8 cellular contexts compared by ENCODE assay signal in the genomic region with DNA sequence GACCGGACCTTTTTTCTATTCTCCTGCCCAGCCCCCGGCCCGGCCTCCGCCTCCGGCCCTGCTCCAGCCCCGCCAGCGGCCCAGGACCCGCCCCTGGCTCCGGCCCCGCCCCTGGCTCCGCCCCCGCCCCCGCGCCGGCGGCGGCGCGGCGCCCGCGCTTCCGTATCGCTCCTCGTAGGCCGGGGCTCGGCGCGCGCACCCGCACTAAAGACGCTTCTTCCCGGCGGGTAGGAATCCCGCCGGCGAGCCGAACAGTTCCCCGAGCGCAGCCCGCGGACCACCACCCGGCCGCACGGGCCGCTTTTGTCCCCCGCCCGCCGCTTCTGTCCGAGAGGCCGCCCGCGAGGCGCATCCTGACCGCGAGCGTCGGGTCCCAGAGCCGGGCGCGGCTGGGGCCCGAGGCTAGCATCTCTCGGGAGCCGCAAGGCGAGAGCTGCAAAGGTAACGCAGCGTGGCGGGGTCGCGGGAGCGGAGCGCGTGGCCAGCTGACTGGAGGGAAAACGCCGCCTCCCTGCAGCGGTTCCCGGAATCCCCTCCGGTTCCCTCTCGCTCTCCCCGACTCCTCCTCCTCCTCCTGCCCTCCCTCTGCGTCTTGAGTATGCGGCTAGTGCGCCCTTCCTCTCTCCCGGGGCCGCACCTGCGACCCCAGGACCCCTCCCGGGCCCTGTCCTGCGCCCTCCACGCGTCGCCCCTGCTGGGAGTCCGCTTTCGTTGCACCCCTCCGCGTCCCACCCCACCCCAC.
DNase-seq lines count a peak whose midpoint lies in the region; ATAC-seq and TF ChIP-seq lines count a peak whose summit lies in the region.

TSS of gene IFNAR2 (plus strand) at position 163 of the 742 bp plus-strand sequence. CDS start 11,985 bp downstream, outside the sequence.

- no peaks in the 10 kb centered on the region for H3K9me3 Mint-ChIP-seq in effector memory CD8-positive, alpha-beta T cell
- no peaks in the 10 kb centered on the region for H3K9me3 Mint-ChIP-seq in memory B cell

- ATAC-seq in GM19035 (IDR thresholded peaks at IDR 0.05; ENCODE audit: unreplicated experiment): peak; percentile 75
- ATAC-seq in HG03342 (IDR thresholded peaks at IDR 0.05; ENCODE audit: unreplicated experiment): peak; percentile 60
- peak; percentile 78 for ATAC-seq in effector memory CD8-positive, alpha-beta T cell (replicated peaks)
- peak; percentile 89 for ATAC-seq in memory B cell (ENCODE audit: low read depth)

- DNase-seq in AG09309 (ENCODE audit: low read depth): no peak
- peak; percentile 54 for DNase-seq in NCI-H774 (lab: John Stamatoyannopoulos, UW)
- DNase-seq in activated CD8-positive, alpha-beta memory T cell treated with anti-CD3 and anti-CD28 coated beads for 24 hours: peak; percentile 91
- peak; percentile 46 to 56 (median 55) for DNase-seq in effector memory CD8-positive, alpha-beta T cell
- peak; percentile 65 to 73 for DNase-seq in memory B cell (ENCODE audit: low spot score in 2 of 2)
- DNase-seq in stimulated activated CD4-positive, alpha-beta T cell treated with anti-CD3 and anti-CD28 coated beads, TNF-alpha, amount 100 ng/mL, for 4 hours (ENCODE audit: low read depth in 3 of 3): peak; percentile 59 to 68 (median 65)

- H3K27me3 Mint-ChIP-seq in effector memory CD8-positive, alpha-beta T cell: no peaks in the 10 kb centered on the region
- no peaks in the 10 kb centered on the region for H3K27me3 Mint-ChIP-seq in memory B cell

- H3K4me3 Mint-ChIP-seq in effector memory CD8-positive, alpha-beta T cell: peak within 1 kb of the TSS; percentile 80 to 83
- peak within 1 kb of the TSS; percentile 92 for H3K4me3 Mint-ChIP-seq in memory B cell

- TF ChIP-seq CTCF in AG09309 (IDR thresholded peaks at IDR 0.05; ENCODE audit: control insufficient read depth, insufficient read depth, low read depth, low read length, missing control alignments): no peak

- H3K4me1 Mint-ChIP-seq in effector memory CD8-positive, alpha-beta T cell (ENCODE audit: low read depth in 2 of 2): peaks cover 30 to 44% of the 10 kb centered on the region in 2 donors
- H3K4me1 Mint-ChIP-seq in memory B cell: peaks cover 29% of the 10 kb centered on the region

- peak within 1 kb of the TSS; percentile 87 for H3K4me3 ChIP-seq in AG09309 (ENCODE audit: control insufficient read depth, low read depth, low read length)

- peak within 1 kb of the TSS; percentile 85 to 92 for H3K27ac Mint-ChIP-seq in effector memory CD8-positive, alpha-beta T cell
- H3K27ac Mint-ChIP-seq in memory B cell: peak within 1 kb of the TSS; percentile 91

- H3K36me3 Mint-ChIP-seq in effector memory CD8-positive, alpha-beta T cell (ENCODE audit: insufficient read depth): peaks cover 19% of the 10 kb centered on the region
- H3K36me3 Mint-ChIP-seq in memory B cell: peaks cover 13% of the 10 kb centered on the region
